In the genomic region with DNA sequence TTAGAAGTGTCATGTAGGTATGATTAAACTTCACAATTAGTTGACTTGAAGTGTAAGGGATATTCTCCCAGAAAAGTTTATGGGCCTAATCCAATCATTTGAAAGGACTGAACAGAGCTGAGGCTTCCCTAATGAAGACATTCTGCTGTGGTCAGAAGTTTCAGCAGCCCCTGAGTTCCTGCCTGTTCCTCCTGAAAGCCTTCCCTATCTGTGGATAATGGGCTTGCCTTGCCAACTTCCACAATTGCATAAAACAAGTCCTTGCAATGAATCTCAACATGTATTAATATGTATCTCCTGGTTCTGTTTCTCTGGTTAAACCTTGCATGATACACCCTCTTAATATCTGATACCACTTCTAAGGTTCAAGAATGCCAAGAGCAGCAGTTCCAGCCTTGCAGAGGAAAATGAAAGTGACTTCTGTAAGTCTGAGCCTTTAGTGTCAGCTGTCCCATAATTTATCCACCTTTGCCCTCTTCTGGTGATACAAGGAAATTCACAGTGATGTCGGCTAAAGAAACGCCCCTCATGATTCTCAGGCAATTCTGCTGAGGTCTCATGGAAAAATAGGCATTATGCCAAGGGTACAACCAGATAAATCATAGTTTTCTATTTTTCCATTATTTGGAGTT, we compare ENCODE assay signal across 8 cellular contexts.
DNase-seq lines count a peak whose midpoint lies in the region; ATAC-seq and TF ChIP-seq lines count a peak whose summit lies in the region.

No MANE protein-coding gene starts in this region.

- no peak overlapping the region for H3K4me3 ChIP-seq in right atrium auricular region
- peak overlapping the region in 4 of 59 donors; percentile 3 to 16 (median 8) for H3K4me3 ChIP-seq in dorsolateral prefrontal cortex
- H3K4me3 ChIP-seq in mesenchymal stem cell (ENCODE audit: insufficient read depth in 1 of 2, low read depth in 1 of 2, low read length in 2 of 2) = no peak overlapping the region

- DNase-seq in Right ventricle myocardium inferior (ENCODE audit: missing footprints) (no peak), right atrium auricular region (ENCODE audit: low spot score) (no peak), KG1 (lab: John Stamatoyannopoulos, UW) (peak; percentile 41), RPMI8226 (peak; percentile 61), dorsolateral prefrontal cortex (no peak), mesenchymal stem cell (peak; percentile 32), NCI-H446 treated with DMSO at 0.1 percent for 48 hours (lab: John Stamatoyannopoulos, UW) (no peak)

- no peak overlapping the region for H4K91ac ChIP-seq in mesenchymal stem cell (ENCODE audit: low read length)

- no peaks in the 10 kb centered on the region for H3K9me3 ChIP-seq in right atrium auricular region
- no peaks in the 10 kb centered on the region for H3K9me3 ChIP-seq in mesenchymal stem cell (ENCODE audit: control insufficient read depth, low read length)

- H2BK120ac ChIP-seq in mesenchymal stem cell (ENCODE audit: low read depth, low read length) = no peak overlapping the region

- H2AFZ ChIP-seq in mesenchymal stem cell (ENCODE audit: low read depth, low read length) = no peak overlapping the region

- peaks cover 0 to 22% of the 10 kb centered on the region in 2 donors for H3K4me1 ChIP-seq in right atrium auricular region
- H3K4me1 ChIP-seq in mesenchymal stem cell (ENCODE audit: control insufficient read depth, insufficient read depth, low read depth, low read length) = no peaks in the 10 kb centered on the region

- no peak overlapping the region for H3K14ac ChIP-seq in mesenchymal stem cell (ENCODE audit: low read length in 2 of 2)

- H3K36me3 ChIP-seq in right atrium auricular region = no peaks in the 10 kb centered on the region
- H3K36me3 ChIP-seq in mesenchymal stem cell (ENCODE audit: control insufficient read depth in 1 of 2, insufficient read depth in 2 of 2, low read depth in 1 of 2, low read length in 2 of 2) = no peaks in the 10 kb centered on the region

- no peak overlapping the region for H2BK12ac ChIP-seq in mesenchymal stem cell (ENCODE audit: low read length in 2 of 2)

- H3K18ac ChIP-seq in mesenchymal stem cell (ENCODE audit: low read depth in 1 of 2, low read length in 2 of 2) = no peak overlapping the region

- H3K79me1 ChIP-seq in mesenchymal stem cell (replicated peaks; ENCODE audit: low read length, poor library complexity, severe bottlenecking) = no peaks in the 10 kb centered on the region

- H3K27ac ChIP-seq in right atrium auricular region (no peak overlapping the region), dorsolateral prefrontal cortex (peak overlapping the region in 7 of 59 donors; percentile 3 to 56 (median 27)), mesenchymal stem cell (ENCODE audit: low read length, poor library complexity, severe bottlenecking) (no peak overlapping the region)

- H2AK5ac ChIP-seq in mesenchymal stem cell (ENCODE audit: low read length, severe bottlenecking) = no peak overlapping the region

- intact Hi-C loops in Right ventricle myocardium inferior (cut with DNase I) = loop anchor here (1.0 kb wide), 1 partner anchor 48 kb away; no protein-coding TSS in a partner anchor
- intact Hi-C loops in dorsolateral prefrontal cortex (cut with DNase I) = loop anchor here in 1 of 2 donors (2.0 kb wide), 2 partner anchors 48 to 192 kb away; no protein-coding TSS in a partner anchor

- H3K23ac ChIP-seq in mesenchymal stem cell (ENCODE audit: low read length in 2 of 2) = no peak overlapping the region

- no peak overlapping the region for H3K4ac ChIP-seq in mesenchymal stem cell (ENCODE audit: low read depth in 1 of 2, low read length in 2 of 2)

- TF ChIP-seq CTCF in right atrium auricular region (IDR thresholded peaks at IDR 0.05) (peak in 1 of 2 donors; percentile 70), dorsolateral prefrontal cortex (IDR thresholded peaks at IDR 0.05 in 54 of 56, conservative IDR thresholded peaks at IDR 0.05 in 2 of 56; ENCODE audit: low read depth in 1 of 56, partially characterized antibody in 56 of 56) (peak; percentile 35 to 85 (median 68))

- no peak overlapping the region for H3K9ac ChIP-seq in mesenchymal stem cell (ENCODE audit: low read length)

- H3K4me2 ChIP-seq in mesenchymal stem cell (ENCODE audit: low read length, poor library complexity, severe bottlenecking) = no peak overlapping the region

- ATAC-seq in Right ventricle myocardium inferior (peak; percentile 78), GM21619 (IDR thresholded peaks at IDR 0.05; ENCODE audit: unreplicated experiment) (peak; percentile 83)

- H4K8ac ChIP-seq in mesenchymal stem cell (ENCODE audit: low read length) = no peak overlapping the region

- 0% methylated on average over 2 of the region's 2 CpGs for WGBS in mesenchymal stem cell

- H3K27me3 ChIP-seq in right atrium auricular region (no peaks in the 10 kb centered on the region), dorsolateral prefrontal cortex (no peaks in the 10 kb centered on the region), mesenchymal stem cell (ENCODE audit: control insufficient read depth in 1 of 2, insufficient read depth in 1 of 2, low read length in 2 of 2) (peaks cover 3 to 44% of the 10 kb centered on the region in 2 experiments)

- H2BK15ac ChIP-seq in mesenchymal stem cell (ENCODE audit: low read depth, poor library complexity, severe bottlenecking) = no peak overlapping the region

- no peak overlapping the region for H2BK5ac ChIP-seq in mesenchymal stem cell (ENCODE audit: low read depth, low read length, poor library complexity, severe bottlenecking)

Comparison
In these comparisons a context has a peak if more than half of its experiments do, and no peak if none do; other contexts are left out.
1. DNase-seq: peak in KG1 (single experiment), RPMI8226 (single experiment) and mesenchymal stem cell (single experiment); none in Right ventricle myocardium inferior (single experiment), right atrium auricular region (single experiment), dorsolateral prefrontal cortex (0 of 10) and NCI-H446 treated with DMSO at 0.1 percent for 48 hours (single experiment).